Comparison of ENCODE assay signal across 23 cellular contexts in genomic region chr9:132591751-132592314, GRCh38. TPM values are rescaled to one million over a fixed set of nuclear protein-coding genes. Genes with fewer than 3 reads are reported as not detected.
"Had no signal": no experiment of that assay in that cellular context is flagged by ENCODE, and none has a peak within 500 bp of the region (broad histone marks: within the 10 kb centered on the region; RNA-seq: fewer than 3 reads in every experiment).

No MANE protein-coding gene starts in this region.

- ATAC-seq: esophagus mucosa had no signal

- DNase-seq: activated CD4-positive, alpha-beta T cell treated with anti-CD3 and anti-CD28 coated beads, Interleukin-2, amount 50 U/mL, for 4 hours; activated CD4-positive, CD25-positive, alpha-beta regulatory T cell treated with anti-CD3 and anti-CD28 coated beads, Interleukin-2, amount 50 U/mL, for 72 hours; activated naive CD4-positive, alpha-beta T cell treated with Interleukin-2 at 50 U/mL for 16 hours; activated T-cell treated with anti-CD3 and anti-CD28 coated beads for 4 hours; anterior cingulate cortex; hippocampal formation; islet precursor cell; midbrain; stimulated activated CD4-positive, alpha-beta T cell treated with anti-CD3 and anti-CD28 coated beads, Interleukin-15, amount 100 ng/mL, for 24 hours; stimulated activated CD4-positive, alpha-beta T cell treated with anti-CD3 and anti-CD28 coated beads, Interleukin-4, amount 100 ng/mL, for 1 hour; stimulated activated naive CD4-positive, alpha-beta T cell; T-helper 1 cell; T1000; tibial artery had no signal

- H3K27ac ChIP-seq: neutrophil, right atrium auricular region, tibial artery, vagina had no signal

- H3K4me3 ChIP-seq: lung, right atrium auricular region, tibial artery, vagina had no signal

- H3K36me3 ChIP-seq: neutrophil had no signal

- H3K9me3 ChIP-seq: neutrophil, right atrium auricular region, tibial artery, vagina had no signal

RNA-seq across cellular contexts. Expression of gene BARHL1, which starts 9.4 kb away (rescaled TPM):
- total RNA-seq: dermis microvascular lymphatic vessel endothelial cell, esophagus mucosa, lung, myocyte, right atrium auricular region, skeletal muscle tissue, subcutaneous adipose tissue, vagina had no signal
- polyA plus RNA-seq: lung had no signal
